ENCODE assay signal across 1 cellular context in genomic region chr10:110474017-110474416, GRCh38.
TF ChIP-seq lines count a peak whose summit lies in the region.

No MANE protein-coding gene starts in this region.

TF ChIP-seq in GM23338, 12 proteins besides CTCF, POLR2A, EP300 and RAD21 (continued from another document):
- TF ChIP-seq ZNF462 (CRISPR knock-in tag; IDR thresholded peaks at IDR 0.05) (no peak), CREB1 (CRISPR knock-in tag; IDR thresholded peaks at IDR 0.05; ENCODE audit: low read depth) (no peak), EZH2phosphoT487 (IDR thresholded peaks at IDR 0.05; ENCODE audit: unreplicated experiment) (no peak), JUNB (IDR thresholded peaks at IDR 0.05; ENCODE audit: unreplicated experiment) (no peak), POLR2AphosphoS5 (IDR thresholded peaks at IDR 0.05; ENCODE audit: low read depth) (no peak), ZNF114 (CRISPR knock-in tag; IDR thresholded peaks at IDR 0.05) (no peak), ZNF331 (CRISPR knock-in tag; IDR thresholded peaks at IDR 0.05; ENCODE audit: low read depth) (no peak), STAT1 (IDR thresholded peaks at IDR 0.05; ENCODE audit: unreplicated experiment) (no peak), REST (IDR thresholded peaks at IDR 0.05; ENCODE audit: unreplicated experiment) (no peak), NANOG (IDR thresholded peaks at IDR 0.05; ENCODE audit: borderline replicate concordance) (no peak)
- TF ChIP-seq, protein P1, sequence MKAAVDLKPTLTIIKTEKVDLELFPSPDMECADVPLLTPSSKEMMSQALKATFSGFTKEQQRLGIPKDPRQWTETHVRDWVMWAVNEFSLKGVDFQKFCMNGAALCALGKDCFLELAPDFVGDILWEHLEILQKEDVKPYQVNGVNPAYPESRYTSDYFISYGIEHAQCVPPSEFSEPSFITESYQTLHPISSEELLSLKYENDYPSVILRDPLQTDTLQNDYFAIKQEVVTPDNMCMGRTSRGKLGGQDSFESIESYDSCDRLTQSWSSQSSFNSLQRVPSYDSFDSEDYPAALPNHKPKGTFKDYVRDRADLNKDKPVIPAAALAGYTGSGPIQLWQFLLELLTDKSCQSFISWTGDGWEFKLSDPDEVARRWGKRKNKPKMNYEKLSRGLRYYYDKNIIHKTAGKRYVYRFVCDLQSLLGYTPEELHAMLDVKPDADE (IDR thresholded peaks at IDR 0.05), result no peak
